8 cellular contexts compared by ENCODE assay signal in genomic region chr14:91286530-91286937, GRCh38. TPM values are rescaled to one million over a fixed set of nuclear protein-coding genes. Genes with fewer than 3 reads are reported as not detected.
DNase-seq lines count a peak whose midpoint lies in the region; ATAC-seq and TF ChIP-seq lines count a peak whose summit lies in the region.

No MANE protein-coding gene starts in this region.

- H3K9me2 ChIP-seq in OCI-LY7 (ENCODE audit: insufficient read depth, low read length) = no peaks in the 10 kb centered on the region

- no peaks in the 10 kb centered on the region for H3K9me3 ChIP-seq in OCI-LY7 (ENCODE audit: low read length)
- H3K9me3 ChIP-seq in naive thymus-derived CD4-positive, alpha-beta T cell (ENCODE audit: control insufficient read depth in 2 of 3, low read length in 3 of 3) = no peaks in the 10 kb centered on the region

- DNase-seq in DMS 273 treated with DMSO at 0.1 percent for 48 hours (lab: John Stamatoyannopoulos, UW) = peak; percentile 30
- peak in 67 of 76 experiments; percentile 5 to 76 (median 52) for DNase-seq in HUDEP-2 (lab: John Stamatoyannopoulos, UW; ENCODE audit: unreplicated experiment in 76 of 76)
- peak; percentile 80 for DNase-seq in OCI-LY7 (ENCODE audit: low spot score)
- DNase-seq in activated T-cell treated with anti-CD3 and anti-CD28 coated beads for 24 hours (ENCODE audit: low read depth) = peak; percentile 70
- DNase-seq in naive thymus-derived CD4-positive, alpha-beta T cell = peak; percentile 55 to 77 (median 69)

- CTCF ChIA-PET in OCI-LY7 (lab: Charles Lee; ENCODE audit: unreplicated experiment) = interaction anchor here (0.8 to 2.3 kb wide), 2 partner anchors 42 to 109 kb away, joined by 3 to 9 read pairs; partner anchors contain the start of gene GPR68
- CTCF ChIA-PET in naive thymus-derived CD4-positive, alpha-beta T cell (lab: Charles Lee) = interaction anchor here (0.6 to 17.3 kb wide), 11 partner anchors 9 to 575 kb away, joined by 3 to 204 read pairs (median 4); no protein-coding TSS in a partner anchor

- H3K4me3 ChIP-seq in OCI-LY7 (ENCODE audit: low read depth, low read length, poor library complexity, severe bottlenecking) = no peak overlapping the region
- no peak overlapping the region for H3K4me3 ChIP-seq in naive thymus-derived CD4-positive, alpha-beta T cell (ENCODE audit: low read length)

- H3K36me3 Mint-ChIP-seq in naive thymus-derived CD4-positive, alpha-beta T cell = peaks cover 12 to 71% (median 45%) of the 10 kb centered on the region in 5 donors
- H3K36me3 Mint-ChIP-seq in stimulated activated memory B cell treated with anti-CD40 and anti-IgM and Interleukin-4, amounts not matched to agents 10 μg/mL and 1 μg/mL and 100 μg/mL, for 72 hours = peaks cover 71% of the 10 kb centered on the region

- peaks cover 4% of the 10 kb centered on the region; the same call in 1 of the 2 replicates for H3K79me2 ChIP-seq in OCI-LY7 (ENCODE audit: insufficient read depth, low read depth, low read length)

- POLR2A ChIA-PET in OCI-LY7 (lab: Charles Lee) = interaction anchor here (0.5 to 1.2 kb wide), 3 partner anchors 10 to 218 kb away, joined by 3 read pairs; no protein-coding TSS in a partner anchor
- POLR2A ChIA-PET in naive thymus-derived CD4-positive, alpha-beta T cell (lab: Charles Lee) = interaction anchor here (0.6 to 3.4 kb wide), 3 partner anchors 60 to 277 kb away, joined by 3 to 21 read pairs (median 3); no protein-coding TSS in a partner anchor

- peak; percentile 98 for TF ChIP-seq CTCF in OCI-LY7 (conservative IDR thresholded peaks at IDR 0.05; ENCODE audit: low read length)

- no peaks in the 10 kb centered on the region for H3K27me3 ChIP-seq in naive thymus-derived CD4-positive, alpha-beta T cell (ENCODE audit: control insufficient read depth in 2 of 2, insufficient read depth in 2 of 2, low read length in 2 of 2)

- peaks cover 54% of the 10 kb centered on the region for H3K4me1 ChIP-seq in OCI-LY7 (ENCODE audit: insufficient read depth, low read length, poor library complexity, severe bottlenecking)
- H3K4me1 ChIP-seq in naive thymus-derived CD4-positive, alpha-beta T cell (ENCODE audit: control insufficient read depth in 2 of 2, insufficient read depth in 2 of 2, low read length in 2 of 2) = no peaks in the 10 kb centered on the region

- H3K4me3 Mint-ChIP-seq in naive thymus-derived CD4-positive, alpha-beta T cell = peak overlapping the region in 1 of 10 donors; percentile 35
- no peak overlapping the region for H3K4me3 Mint-ChIP-seq in stimulated activated memory B cell treated with anti-CD40 and anti-IgM and Interleukin-4, amounts not matched to agents 10 μg/mL and 1 μg/mL and 100 μg/mL, for 72 hours

- peaks cover 98% of the 10 kb centered on the region for H3K36me3 ChIP-seq in OCI-LY7 (ENCODE audit: insufficient read depth, low read length)
- peaks cover 48 to 95% (median 68%) of the 10 kb centered on the region in 3 experiments for H3K36me3 ChIP-seq in naive thymus-derived CD4-positive, alpha-beta T cell (ENCODE audit: control insufficient read depth in 2 of 3, insufficient read depth in 3 of 3, low read length in 3 of 3)

- peaks cover 11 to 25% (median 17%) of the 10 kb centered on the region in 7 donors for H3K4me1 Mint-ChIP-seq in naive thymus-derived CD4-positive, alpha-beta T cell
- peaks cover 15% of the 10 kb centered on the region for H3K4me1 Mint-ChIP-seq in stimulated activated memory B cell treated with anti-CD40 and anti-IgM and Interleukin-4, amounts not matched to agents 10 μg/mL and 1 μg/mL and 100 μg/mL, for 72 hours

- H2AFZ ChIP-seq in OCI-LY7 (ENCODE audit: low read length) = no peak overlapping the region

- BruUV-seq in OCI-LY7 (replicated peaks; lab: Mats Ljungman, UMichigan) = no TSS peak

- intact Hi-C loops in OCI-LY7 (cut with micrococcal nuclease; ENCODE audit: unreplicated experiment) = loop anchor here (1.0 to 10.0 kb wide), 4 partner anchors 109 to 384 kb away; partner anchors contain the start of gene RPS6KA5
- intact Hi-C loops in naive thymus-derived CD4-positive, alpha-beta T cell (cut with micrococcal nuclease) = loop anchor here (1.0 kb wide), 6 partner anchors 40 to 383 kb away; no protein-coding TSS in a partner anchor

- no peaks in the 10 kb centered on the region for H3K9me3 Mint-ChIP-seq in naive thymus-derived CD4-positive, alpha-beta T cell
- H3K9me3 Mint-ChIP-seq in stimulated activated memory B cell treated with anti-CD40 and anti-IgM and Interleukin-4, amounts not matched to agents 10 μg/mL and 1 μg/mL and 100 μg/mL, for 72 hours = no peaks in the 10 kb centered on the region

- no peaks in the 10 kb centered on the region for H3K27me3 Mint-ChIP-seq in naive thymus-derived CD4-positive, alpha-beta T cell
- no peaks in the 10 kb centered on the region for H3K27me3 Mint-ChIP-seq in stimulated activated memory B cell treated with anti-CD40 and anti-IgM and Interleukin-4, amounts not matched to agents 10 μg/mL and 1 μg/mL and 100 μg/mL, for 72 hours

- ATAC-seq in esophagus mucosa (peak; percentile 74), GM18868 (IDR thresholded peaks at IDR 0.05; ENCODE audit: unreplicated experiment) (no peak)
- ATAC-seq in naive thymus-derived CD4-positive, alpha-beta T cell = peak; percentile 89
- peak; percentile 76 for ATAC-seq in stimulated activated memory B cell treated with anti-CD40 and anti-IgM and Interleukin-4, amounts not matched to agents 10 μg/mL and 1 μg/mL and 100 μg/mL, for 72 hours

- H3K27ac Mint-ChIP-seq in naive thymus-derived CD4-positive, alpha-beta T cell = peak overlapping the region; percentile 2 to 86 (median 63)
- peak overlapping the region; percentile 4 for H3K27ac Mint-ChIP-seq in stimulated activated memory B cell treated with anti-CD40 and anti-IgM and Interleukin-4, amounts not matched to agents 10 μg/mL and 1 μg/mL and 100 μg/mL, for 72 hours

- H3K4me2 ChIP-seq in OCI-LY7 (ENCODE audit: low read length) = peak overlapping the region; percentile 60

- no peaks in the 10 kb centered on the region for H4K20me1 ChIP-seq in OCI-LY7 (ENCODE audit: insufficient read depth, low read length)

- peak overlapping the region; percentile 97 for H3K27ac ChIP-seq in OCI-LY7 (ENCODE audit: low read depth, low read length, poor library complexity, severe bottlenecking)
- no peak overlapping the region for H3K27ac ChIP-seq in naive thymus-derived CD4-positive, alpha-beta T cell (ENCODE audit: low read depth, low read length)

RNA-seq across cellular contexts. Expression of gene GPR68, which starts 42.0 kb away (rescaled TPM):
- 0.13 and 0.85 TPM in 2 replicates for total RNA-seq in OCI-LY7 (2014; rRNA removed; shearing (Covaris generic))
- total RNA-seq in OCI-LY7 (2022) = 0.41 and 0.84 TPM in 2 replicates
- total RNA-seq in esophagus mucosa = 11.6 TPM
- 10 to 100 TPM in 1 of 5 experiments, 1 to 10 TPM in 3, under 1 TPM in 1; 0.86 to 38.6 (median 2.3) TPM for total RNA-seq in naive thymus-derived CD4-positive, alpha-beta T cell
- polyA plus RNA-seq in naive thymus-derived CD4-positive, alpha-beta T cell = under 1 TPM in 1 of 2 donors, not detected in 1; 0.67 TPM

Comparison
In these comparisons a context has a peak if more than half of its experiments do, and no peak if none do; other contexts are left out.
1. DNase-seq: peak in every context shown above with its lines; median percentile 80 in OCI-LY7; 70 in activated T-cell treated with anti-CD3 and anti-CD28 coated beads for 24 hours; 69 in naive thymus-derived CD4-positive, alpha-beta T cell; 52 in HUDEP-2; 30 in DMS 273 treated with DMSO at 0.1 percent for 48 hours.